25 cellular contexts compared by ENCODE assay signal in genomic region chr7:18503068-18503859, GRCh38. TPM values are rescaled to one million over a fixed set of nuclear protein-coding genes. Genes with fewer than 3 reads are reported as not detected.
DNase-seq lines count a peak whose midpoint lies in the region; ATAC-seq, FAIRE-seq and TF ChIP-seq lines count a peak whose summit lies in the region.
"Had no signal": no experiment of that assay in that cellular context is flagged by ENCODE, and none has a peak within 500 bp of the region (broad histone marks: within the 10 kb centered on the region; RNA-seq: fewer than 3 reads in every experiment).

No MANE protein-coding gene starts in this region.

- no peak for TF ChIP-seq POLR2A in H54 (IDR thresholded peaks at IDR 0.05; ENCODE audit: low read depth, low read length)

- H3K27ac ChIP-seq in BLaER1 treated with 17β-estradiol and CSF1 and Interleukin-3, amounts not matched to agents 10 nM and 100 nM = peak overlapping the region in 3 of 11 experiments; percentile 2 to 70 (median 43); a peak in 2 of 22 replicates
- H3K27ac ChIP-seq in SJSA1 = 0 out of 2 replicates have a peak overlapping the region, but pooled peaks have one; percentile 2
- H3K27ac ChIP-seq: brain microvascular endothelial cell, colonic mucosa, GM23248, testis had no signal

- H4K20me1 ChIP-seq in BLaER1 treated with 17β-estradiol and CSF1 and Interleukin-3, amounts not matched to agents 10 nM and 100 nM = no peaks in the 10 kb centered on the region

- no peak for DNase-seq in H54 (ENCODE audit: insufficient read length, low spot score)
- DNase-seq in SJSA1 (ENCODE audit: low read depth in 1 of 2, low spot score in 2 of 2) = no peak
- peak; percentile 43 to 58 for DNase-seq in lung microvascular endothelial cell (ENCODE audit: low read depth in 2 of 2)
- DNase-seq in activated T-cell treated with anti-CD3 and anti-CD28 coated beads, Interleukin-2, amount 50 U/mL, for 1 hour = no peak
- no peak for DNase-seq in NCI-H774 (lab: John Stamatoyannopoulos, UW)
- DNase-seq: activated T-cell treated with anti-CD3 and anti-CD28 coated beads, Interleukin-2, amount 50 U/mL, for 48 hours; brain microvascular endothelial cell; CD8-positive, alpha-beta memory T cell; colonic mucosa; DND-41; GM23248; head of caudate nucleus; left ventricle myocardium superior; NCI-H187 treated with DMSO at 0.1 percent for 48 hours; NK-92 treated with Interleukin-12 subunit alpha and Interleukin-12 subunit beta, amount 100 ng/mL, for 24 hours; retina; SHP77; T-helper 2 cell; testis had no signal

- H3K4me2 ChIP-seq in BLaER1 treated with 17β-estradiol and CSF1 and Interleukin-3, amounts not matched to agents 10 nM and 100 nM = peak overlapping the region; percentile 12 to 89 (median 59); a peak in 18 of 22 replicates

- H3K9me3 ChIP-seq in BLaER1 treated with 17β-estradiol and CSF1 and Interleukin-3, amounts not matched to agents 10 nM and 100 nM (replicated peaks in 1 of 11) = peaks cover 0 to 6% (median 0%) of the 10 kb centered on the region in 11 experiments; a peak in 5 of 22 replicates
- no peaks in the 10 kb centered on the region for H3K9me3 ChIP-seq in SJSA1 (replicated peaks)
- H3K9me3 ChIP-seq: colonic mucosa, testis had no signal

- peaks cover 0 to 21% (median 0%) of the 10 kb centered on the region in 11 experiments; a peak in 5 of 22 replicates for H3K36me3 ChIP-seq in BLaER1 treated with 17β-estradiol and CSF1 and Interleukin-3, amounts not matched to agents 10 nM and 100 nM
- no peaks in the 10 kb centered on the region for H3K36me3 ChIP-seq in SJSA1
- H3K36me3 ChIP-seq: brain microvascular endothelial cell, colonic mucosa had no signal

- ATAC-seq in GM21786 (IDR thresholded peaks at IDR 0.05; ENCODE audit: unreplicated experiment) (no peak), HG03342 (IDR thresholded peaks at IDR 0.05; ENCODE audit: unreplicated experiment) (no peak)
- ATAC-seq: activated naive CD4-positive, alpha-beta T cell treated with anti-CD3 and anti-CD28 coated beads, Interleukin-2, amount 50 U/mL, for 72 hours; left ventricle myocardium superior; WTC11 had no signal

- H3K9ac ChIP-seq in BLaER1 treated with 17β-estradiol and CSF1 and Interleukin-3, amounts not matched to agents 10 nM and 100 nM = no peak overlapping the region
- H3K9ac ChIP-seq: GM23248 had no signal

- FAIRE-seq in H54 (lab: Jason Lieb, UNC) = peak; percentile 52
- FAIRE-seq: endometrium had no signal

- no peak overlapping the region for H3K4me3 ChIP-seq in BLaER1 treated with 17β-estradiol and CSF1 and Interleukin-3, amounts not matched to agents 10 nM and 100 nM
- H3K4me3 ChIP-seq in SJSA1 = no peak overlapping the region
- H3K4me3 ChIP-seq: colonic mucosa, GM23248, testis had no signal

- no peaks in the 10 kb centered on the region for H3K27me3 ChIP-seq in BLaER1 treated with 17β-estradiol and CSF1 and Interleukin-3, amounts not matched to agents 10 nM and 100 nM
- no peaks in the 10 kb centered on the region for H3K27me3 ChIP-seq in SJSA1 (replicated peaks)
- H3K27me3 ChIP-seq: brain microvascular endothelial cell, colonic mucosa, testis had no signal

- peaks cover 45 to 98% (median 71%) of the 10 kb centered on the region in 10 experiments for H3K4me1 ChIP-seq in BLaER1 treated with 17β-estradiol and CSF1 and Interleukin-3, amounts not matched to agents 10 nM and 100 nM
- H3K4me1 ChIP-seq in SJSA1 (replicated peaks) = peaks cover 34% of the 10 kb centered on the region
- H3K4me1 ChIP-seq: colonic mucosa, testis had no signal

RNA-seq across cellular contexts. Expression of gene HDAC9, which starts 7.7 kb away (rescaled TPM):
- total RNA-seq in SJSA1 (2014; rRNA removed; shearing (Covaris generic)) = 63.3 and 79.1 TPM in 2 replicates
- 0.79 and 5.0 TPM in 2 replicates for total RNA-seq in lung microvascular endothelial cell

Comparison
In these comparisons a context has a peak if more than half of its experiments do, and no peak if none do; other contexts are left out.
1. DNase-seq: peak in lung microvascular endothelial cell (2 of 2); none in H54 (single experiment), SJSA1 (0 of 2), activated T-cell treated with anti-CD3 and anti-CD28 coated beads, Interleukin-2, amount 50 U/mL, for 1 hour (single experiment) and NCI-H774 (single experiment).
2. RNA of gene HDAC9, which starts 7.7 kb away (total RNA-seq): 63.3 to 79.1 TPM in SJSA1; 0.79 to 5.0 TPM in lung microvascular endothelial cell; every median in the first group is over 10 times any median in the second.